1 cellular context compared by ENCODE assay signal in the genomic region with DNA sequence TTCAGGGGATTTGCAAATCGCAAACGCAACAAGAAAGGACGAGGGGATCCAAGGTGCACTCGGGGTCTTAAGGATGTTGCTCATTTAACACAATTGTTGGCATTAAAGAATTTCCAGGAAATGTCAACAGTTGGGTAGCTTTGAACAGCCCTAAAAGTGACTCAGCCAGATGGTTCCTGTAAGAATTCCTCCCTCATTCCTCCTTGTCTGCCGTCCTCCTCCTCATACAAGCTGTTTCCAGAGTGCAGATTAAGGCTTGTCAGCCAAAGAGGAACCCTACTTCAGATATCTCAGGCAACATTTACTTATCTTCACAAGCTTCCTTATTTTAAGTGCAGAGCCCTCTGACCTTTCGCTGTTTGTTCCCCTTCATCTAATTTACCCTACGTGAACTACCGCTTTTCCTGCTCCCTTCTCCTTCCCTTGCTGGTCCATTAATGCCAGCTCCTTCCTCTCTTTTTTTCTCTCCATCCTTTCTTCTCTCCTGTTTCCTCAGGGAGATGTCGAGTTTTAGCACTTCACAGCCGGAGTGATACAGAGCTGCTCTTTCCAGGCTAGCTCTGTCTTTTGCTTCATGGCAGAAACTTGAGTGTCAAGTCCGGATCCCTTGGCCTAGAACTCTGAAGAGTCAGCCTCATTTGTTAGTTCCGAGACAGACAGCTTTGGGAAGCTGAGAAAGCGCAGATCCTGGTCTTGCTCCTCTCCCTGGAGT.
TF ChIP-seq lines count a peak whose summit lies in the region.

No MANE protein-coding gene starts in this region.

TF ChIP-seq in K562, 482 proteins besides CTCF, POLR2A, EP300 and RAD21 (continued from another document and continues in another):
- TF ChIP-seq, protein P1, sequence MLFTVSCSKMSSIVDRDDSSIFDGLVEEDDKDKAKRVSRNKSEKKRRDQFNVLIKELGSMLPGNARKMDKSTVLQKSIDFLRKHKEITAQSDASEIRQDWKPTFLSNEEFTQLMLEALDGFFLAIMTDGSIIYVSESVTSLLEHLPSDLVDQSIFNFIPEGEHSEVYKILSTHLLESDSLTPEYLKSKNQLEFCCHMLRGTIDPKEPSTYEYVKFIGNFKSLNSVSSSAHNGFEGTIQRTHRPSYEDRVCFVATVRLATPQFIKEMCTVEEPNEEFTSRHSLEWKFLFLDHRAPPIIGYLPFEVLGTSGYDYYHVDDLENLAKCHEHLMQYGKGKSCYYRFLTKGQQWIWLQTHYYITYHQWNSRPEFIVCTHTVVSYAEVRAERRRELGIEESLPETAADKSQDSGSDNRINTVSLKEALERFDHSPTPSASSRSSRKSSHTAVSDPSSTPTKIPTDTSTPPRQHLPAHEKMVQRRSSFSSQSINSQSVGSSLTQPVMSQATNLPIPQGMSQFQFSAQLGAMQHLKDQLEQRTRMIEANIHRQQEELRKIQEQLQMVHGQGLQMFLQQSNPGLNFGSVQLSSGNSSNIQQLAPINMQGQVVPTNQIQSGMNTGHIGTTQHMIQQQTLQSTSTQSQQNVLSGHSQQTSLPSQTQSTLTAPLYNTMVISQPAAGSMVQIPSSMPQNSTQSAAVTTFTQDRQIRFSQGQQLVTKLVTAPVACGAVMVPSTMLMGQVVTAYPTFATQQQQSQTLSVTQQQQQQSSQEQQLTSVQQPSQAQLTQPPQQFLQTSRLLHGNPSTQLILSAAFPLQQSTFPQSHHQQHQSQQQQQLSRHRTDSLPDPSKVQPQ (CRISPR knock-in tag; IDR thresholded peaks at IDR 0.05; ENCODE audit: borderline replicate concordance), result no peak
- TF ChIP-seq, protein P2, sequence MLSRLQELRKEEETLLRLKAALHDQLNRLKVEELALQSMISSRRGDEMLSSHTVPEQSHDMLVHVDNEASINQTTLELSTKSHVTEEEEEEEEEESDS (CRISPR knock-in tag; IDR thresholded peaks at IDR 0.05), result no peak
- TF ChIP-seq ZNF140 (CRISPR knock-in tag; IDR thresholded peaks at IDR 0.05), result no peak
- TF ChIP-seq PTTG1 (tag; IDR thresholded peaks at IDR 0.05; ENCODE audit: low read depth), result no peak
- TF ChIP-seq NFIC (IDR thresholded peaks at IDR 0.05), result peak; percentile 84
- TF ChIP-seq FOXM1 (IDR thresholded peaks at IDR 0.05; ENCODE audit: low read depth), result peak; percentile 82
- TF ChIP-seq FOXM1 (CRISPR knock-in tag; IDR thresholded peaks at IDR 0.05; ENCODE audit: low read depth), result no peak
- no peak for TF ChIP-seq EGR1 (conservative IDR thresholded peaks at IDR 0.05)
- no peak for TF ChIP-seq SRSF1 (IDR thresholded peaks at IDR 0.05; ENCODE audit: low read depth, low read length)
- TF ChIP-seq MEF2A (IDR thresholded peaks at IDR 0.05; ENCODE audit: control insufficient read depth, low read depth, low read length), result peak; percentile 69; the same call in 1 of the 2 replicates
- TF ChIP-seq STAT5A (IDR thresholded peaks at IDR 0.05; ENCODE audit: borderline replicate concordance, low read length), result peak; percentile 77
- peak; percentile 27; the same call in 1 of the 2 replicates for TF ChIP-seq MYC (IDR thresholded peaks at IDR 0.05; ENCODE audit: low read depth, low read length)
- no peak for TF ChIP-seq MYC (CRISPR knock-in tag; IDR thresholded peaks at IDR 0.05; ENCODE audit: borderline replicate concordance, low read depth)
- TF ChIP-seq, protein P3, sequence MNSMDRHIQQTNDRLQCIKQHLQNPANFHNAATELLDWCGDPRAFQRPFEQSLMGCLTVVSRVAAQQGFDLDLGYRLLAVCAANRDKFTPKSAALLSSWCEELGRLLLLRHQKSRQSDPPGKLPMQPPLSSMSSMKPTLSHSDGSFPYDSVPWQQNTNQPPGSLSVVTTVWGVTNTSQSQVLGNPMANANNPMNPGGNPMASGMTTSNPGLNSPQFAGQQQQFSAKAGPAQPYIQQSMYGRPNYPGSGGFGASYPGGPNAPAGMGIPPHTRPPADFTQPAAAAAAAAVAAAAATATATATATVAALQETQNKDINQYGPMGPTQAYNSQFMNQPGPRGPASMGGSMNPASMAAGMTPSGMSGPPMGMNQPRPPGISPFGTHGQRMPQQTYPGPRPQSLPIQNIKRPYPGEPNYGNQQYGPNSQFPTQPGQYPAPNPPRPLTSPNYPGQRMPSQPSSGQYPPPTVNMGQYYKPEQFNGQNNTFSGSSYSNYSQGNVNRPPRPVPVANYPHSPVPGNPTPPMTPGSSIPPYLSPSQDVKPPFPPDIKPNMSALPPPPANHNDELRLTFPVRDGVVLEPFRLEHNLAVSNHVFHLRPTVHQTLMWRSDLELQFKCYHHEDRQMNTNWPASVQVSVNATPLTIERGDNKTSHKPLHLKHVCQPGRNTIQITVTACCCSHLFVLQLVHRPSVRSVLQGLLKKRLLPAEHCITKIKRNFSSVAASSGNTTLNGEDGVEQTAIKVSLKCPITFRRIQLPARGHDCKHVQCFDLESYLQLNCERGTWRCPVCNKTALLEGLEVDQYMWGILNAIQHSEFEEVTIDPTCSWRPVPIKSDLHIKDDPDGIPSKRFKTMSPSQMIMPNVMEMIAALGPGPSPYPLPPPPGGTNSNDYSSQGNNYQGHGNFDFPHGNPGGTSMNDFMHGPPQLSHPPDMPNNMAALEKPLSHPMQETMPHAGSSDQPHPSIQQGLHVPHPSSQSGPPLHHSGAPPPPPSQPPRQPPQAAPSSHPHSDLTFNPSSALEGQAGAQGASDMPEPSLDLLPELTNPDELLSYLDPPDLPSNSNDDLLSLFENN (IDR thresholded peaks at IDR 0.05; ENCODE audit: low read depth in 2 of 2, low read length in 2 of 2), result 0 out of 4 replicates have a peak, but pooled peaks of 1 of the 2 experiments have one; percentile 72
- peak; percentile 1 for TF ChIP-seq ASH1L (IDR thresholded peaks at IDR 0.05; ENCODE audit: borderline replicate concordance, low read depth, partially characterized antibody)
- TF ChIP-seq MYNN (IDR thresholded peaks at IDR 0.05), result peak; percentile 87
- TF ChIP-seq MYNN (CRISPR knock-in tag; IDR thresholded peaks at IDR 0.05), result no peak
- TF ChIP-seq, protein P4, sequence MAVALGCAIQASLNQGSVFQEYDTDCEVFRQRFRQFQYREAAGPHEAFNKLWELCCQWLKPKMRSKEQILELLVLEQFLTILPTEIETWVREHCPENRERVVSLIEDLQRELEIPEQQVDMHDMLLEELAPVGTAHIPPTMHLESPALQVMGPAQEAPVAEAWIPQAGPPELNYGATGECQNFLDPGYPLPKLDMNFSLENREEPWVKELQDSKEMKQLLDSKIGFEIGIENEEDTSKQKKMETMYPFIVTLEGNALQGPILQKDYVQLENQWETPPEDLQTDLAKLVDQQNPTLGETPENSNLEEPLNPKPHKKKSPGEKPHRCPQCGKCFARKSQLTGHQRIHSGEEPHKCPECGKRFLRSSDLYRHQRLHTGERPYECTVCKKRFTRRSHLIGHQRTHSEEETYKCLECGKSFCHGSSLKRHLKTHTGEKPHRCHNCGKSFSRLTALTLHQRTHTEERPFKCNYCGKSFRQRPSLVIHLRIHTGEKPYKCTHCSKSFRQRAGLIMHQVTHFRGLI (CRISPR knock-in tag; IDR thresholded peaks at IDR 0.05), result peak; percentile 48; the same call in 1 of the 2 replicates
- TF ChIP-seq, protein P5, sequence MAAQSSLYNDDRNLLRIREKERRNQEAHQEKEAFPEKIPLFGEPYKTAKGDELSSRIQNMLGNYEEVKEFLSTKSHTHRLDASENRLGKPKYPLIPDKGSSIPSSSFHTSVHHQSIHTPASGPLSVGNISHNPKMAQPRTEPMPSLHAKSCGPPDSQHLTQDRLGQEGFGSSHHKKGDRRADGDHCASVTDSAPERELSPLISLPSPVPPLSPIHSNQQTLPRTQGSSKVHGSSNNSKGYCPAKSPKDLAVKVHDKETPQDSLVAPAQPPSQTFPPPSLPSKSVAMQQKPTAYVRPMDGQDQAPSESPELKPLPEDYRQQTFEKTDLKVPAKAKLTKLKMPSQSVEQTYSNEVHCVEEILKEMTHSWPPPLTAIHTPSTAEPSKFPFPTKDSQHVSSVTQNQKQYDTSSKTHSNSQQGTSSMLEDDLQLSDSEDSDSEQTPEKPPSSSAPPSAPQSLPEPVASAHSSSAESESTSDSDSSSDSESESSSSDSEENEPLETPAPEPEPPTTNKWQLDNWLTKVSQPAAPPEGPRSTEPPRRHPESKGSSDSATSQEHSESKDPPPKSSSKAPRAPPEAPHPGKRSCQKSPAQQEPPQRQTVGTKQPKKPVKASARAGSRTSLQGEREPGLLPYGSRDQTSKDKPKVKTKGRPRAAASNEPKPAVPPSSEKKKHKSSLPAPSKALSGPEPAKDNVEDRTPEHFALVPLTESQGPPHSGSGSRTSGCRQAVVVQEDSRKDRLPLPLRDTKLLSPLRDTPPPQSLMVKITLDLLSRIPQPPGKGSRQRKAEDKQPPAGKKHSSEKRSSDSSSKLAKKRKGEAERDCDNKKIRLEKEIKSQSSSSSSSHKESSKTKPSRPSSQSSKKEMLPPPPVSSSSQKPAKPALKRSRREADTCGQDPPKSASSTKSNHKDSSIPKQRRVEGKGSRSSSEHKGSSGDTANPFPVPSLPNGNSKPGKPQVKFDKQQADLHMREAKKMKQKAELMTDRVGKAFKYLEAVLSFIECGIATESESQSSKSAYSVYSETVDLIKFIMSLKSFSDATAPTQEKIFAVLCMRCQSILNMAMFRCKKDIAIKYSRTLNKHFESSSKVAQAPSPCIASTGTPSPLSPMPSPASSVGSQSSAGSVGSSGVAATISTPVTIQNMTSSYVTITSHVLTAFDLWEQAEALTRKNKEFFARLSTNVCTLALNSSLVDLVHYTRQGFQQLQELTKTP (IDR thresholded peaks at IDR 0.05; ENCODE audit: low read depth in 1 of 2, partially characterized antibody in 2 of 2), result peak in 1 of 2 experiments; percentile 69
- no peak for TF ChIP-seq ZNF507 (tag; conservative IDR thresholded peaks at IDR 0.05)
- TF ChIP-seq FOXK1 (CRISPR knock-in tag; IDR thresholded peaks at IDR 0.05; ENCODE audit: borderline replicate concordance), result peak; percentile 48; the same call in 1 of the 2 replicates
- TF ChIP-seq U2AF2 (optimal IDR thresholded peaks at IDR 0.05; ENCODE audit: low read depth, low read length), result no peak
- no peak for TF ChIP-seq ZC3H4 (CRISPR knock-in tag; IDR thresholded peaks at IDR 0.05; ENCODE audit: borderline replicate concordance)
- TF ChIP-seq POLR3A (IDR thresholded peaks at IDR 0.05; ENCODE audit: borderline replicate concordance, extremely low read depth, insufficient read depth, insufficient read length), result no peak
- no peak for TF ChIP-seq KDM5B (IDR thresholded peaks at IDR 0.05; ENCODE audit: insufficient replicate concordance, low read depth, low read length)
- TF ChIP-seq ZNF778 (CRISPR knock-in tag; IDR thresholded peaks at IDR 0.05), result no peak
- TF ChIP-seq PHB (CRISPR knock-in tag; IDR thresholded peaks at IDR 0.05), result no peak
- TF ChIP-seq CTBP1 (IDR thresholded peaks at IDR 0.05; ENCODE audit: borderline replicate concordance), result peak; percentile 96
- peak; percentile 12; the same call in 1 of the 2 replicates for TF ChIP-seq ELF1 (tag; IDR thresholded peaks at IDR 0.05)
- peak; percentile 39; the same call in 1 of the 2 replicates for TF ChIP-seq MAFG (tag; conservative IDR thresholded peaks at IDR 0.05)
- peak; percentile 72 for TF ChIP-seq ATF7 (IDR thresholded peaks at IDR 0.05)
- TF ChIP-seq, protein P6, sequence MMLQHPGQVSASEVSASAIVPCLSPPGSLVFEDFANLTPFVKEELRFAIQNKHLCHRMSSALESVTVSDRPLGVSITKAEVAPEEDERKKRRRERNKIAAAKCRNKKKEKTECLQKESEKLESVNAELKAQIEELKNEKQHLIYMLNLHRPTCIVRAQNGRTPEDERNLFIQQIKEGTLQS (IDR thresholded peaks at IDR 0.05), result peak; percentile 67; the same call in 1 of the 2 replicates
- TF ChIP-seq, protein P6 (CRISPR knock-in tag; conservative IDR thresholded peaks at IDR 0.05), result no peak
- peak; percentile 82; the same call in 1 of the 2 replicates for TF ChIP-seq PML (IDR thresholded peaks at IDR 0.05; ENCODE audit: low read length)
- TF ChIP-seq ZBTB17 (CRISPR knock-in tag; IDR thresholded peaks at IDR 0.05), result no peak; the same call in 1 of the 2 replicates
- no peak for TF ChIP-seq HDAC6 (IDR thresholded peaks at IDR 0.05; ENCODE audit: low read depth, low read length)
- peak; percentile 49; the same call in 1 of the 2 replicates for TF ChIP-seq MBD2 (IDR thresholded peaks at IDR 0.05; ENCODE audit: borderline replicate concordance, low read depth)
- TF ChIP-seq HNRNPL (IDR thresholded peaks at IDR 0.05; ENCODE audit: low read depth, low read length), result no peak
- TF ChIP-seq, protein P7, sequence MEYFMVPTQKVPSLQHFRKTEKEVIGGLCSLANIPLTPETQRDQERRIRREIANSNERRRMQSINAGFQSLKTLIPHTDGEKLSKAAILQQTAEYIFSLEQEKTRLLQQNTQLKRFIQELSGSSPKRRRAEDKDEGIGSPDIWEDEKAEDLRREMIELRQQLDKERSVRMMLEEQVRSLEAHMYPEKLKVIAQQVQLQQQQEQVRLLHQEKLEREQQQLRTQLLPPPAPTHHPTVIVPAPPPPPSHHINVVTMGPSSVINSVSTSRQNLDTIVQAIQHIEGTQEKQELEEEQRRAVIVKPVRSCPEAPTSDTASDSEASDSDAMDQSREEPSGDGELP (CRISPR knock-in tag; IDR thresholded peaks at IDR 0.05; ENCODE audit: borderline replicate concordance), result no peak
- peak; percentile 46 for TF ChIP-seq ETV5 (CRISPR knock-in tag; IDR thresholded peaks at IDR 0.05; ENCODE audit: low read depth)
- no peak for TF ChIP-seq FIP1L1 (IDR thresholded peaks at IDR 0.05; ENCODE audit: low read depth, low read length, poor library complexity, severe bottlenecking)
- TF ChIP-seq IRF2 (CRISPR knock-in tag; IDR thresholded peaks at IDR 0.05), result no peak
- no peak for TF ChIP-seq ZNF174 (CRISPR knock-in tag; IDR thresholded peaks at IDR 0.05)
- TF ChIP-seq, protein P8, sequence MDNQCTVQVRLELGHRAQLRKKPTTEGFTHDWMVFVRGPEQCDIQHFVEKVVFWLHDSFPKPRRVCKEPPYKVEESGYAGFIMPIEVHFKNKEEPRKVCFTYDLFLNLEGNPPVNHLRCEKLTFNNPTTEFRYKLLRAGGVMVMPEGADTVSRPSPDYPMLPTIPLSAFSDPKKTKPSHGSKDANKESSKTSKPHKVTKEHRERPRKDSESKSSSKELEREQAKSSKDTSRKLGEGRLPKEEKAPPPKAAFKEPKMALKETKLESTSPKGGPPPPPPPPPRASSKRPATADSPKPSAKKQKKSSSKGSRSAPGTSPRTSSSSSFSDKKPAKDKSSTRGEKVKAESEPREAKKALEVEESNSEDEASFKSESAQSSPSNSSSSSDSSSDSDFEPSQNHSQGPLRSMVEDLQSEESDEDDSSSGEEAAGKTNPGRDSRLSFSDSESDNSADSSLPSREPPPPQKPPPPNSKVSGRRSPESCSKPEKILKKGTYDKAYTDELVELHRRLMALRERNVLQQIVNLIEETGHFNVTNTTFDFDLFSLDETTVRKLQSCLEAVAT (IDR thresholded peaks at IDR 0.05), result peak in 1 of 2 experiments; percentile 68; a peak in 1 of 4 replicates
- TF ChIP-seq NR2C1 (IDR thresholded peaks at IDR 0.05), result peak; percentile 89
- TF ChIP-seq NR2C1 (tag; IDR thresholded peaks at IDR 0.05), result peak; percentile 92
- TF ChIP-seq ZNF75A (CRISPR knock-in tag; IDR thresholded peaks at IDR 0.05), result peak; percentile 33; the same call in 1 of the 2 replicates
- peak; percentile 85 for TF ChIP-seq TAL1 (IDR thresholded peaks at IDR 0.05)
- peak; percentile 88 for TF ChIP-seq JUND (IDR thresholded peaks at IDR 0.05; ENCODE audit: borderline replicate concordance, low read depth, low read length)
- peak; percentile 91; the same call in 2 of the 3 replicates for TF ChIP-seq JUND (tag; IDR thresholded peaks at IDR 0.05; ENCODE audit: borderline replicate concordance, low read depth, low read length)
- TF ChIP-seq YY1 (IDR thresholded peaks at IDR 0.05; ENCODE audit: borderline replicate concordance in 1 of 3, control insufficient read depth in 1 of 3, extremely low read depth in 1 of 3, insufficient read depth in 3 of 3, insufficient read length in 1 of 3, insufficient replicate concordance in 2 of 3, low read depth in 1 of 3, low read length in 2 of 3), result no peak
- no peak for TF ChIP-seq ZNF41 (CRISPR knock-in tag; conservative IDR thresholded peaks at IDR 0.05)
